In genomic region chr3:151283907-151284461, GRCh38 we compare ENCODE assay signal across 9 cellular contexts. TPM values are rescaled to one million over a fixed set of nuclear protein-coding genes. Genes with fewer than 3 reads are reported as not detected.
DNase-seq lines count a peak whose midpoint lies in the region; ATAC-seq and TF ChIP-seq lines count a peak whose summit lies in the region.
"Had no signal": no experiment of that assay in that cellular context is flagged by ENCODE, and none has a peak within 500 bp of the region (broad histone marks: within the 10 kb centered on the region; RNA-seq: fewer than 3 reads in every experiment).

No MANE protein-coding gene starts in this region.

- peak overlapping the region; percentile 3 for H3K4me3 Mint-ChIP-seq in T-helper 1 cell treated with Interleukin-12 subunit alpha and Interleukin-12 subunit beta and Interleukin-4 antibody, amounts not matched to agents 30 μg/mL and 1 μg/mL, for 36 hours
- H3K4me3 Mint-ChIP-seq: naive B cell had no signal

- no peak overlapping the region for H3K4me3 ChIP-seq in esophagus squamous epithelium
- H3K4me3 ChIP-seq in gastrocnemius medialis = no peak overlapping the region

- DNase-seq in HT-29 (ENCODE audit: low spot score) (peak; percentile 52), esophagus squamous epithelium (lab: John Stamatoyannopoulos, UW) (no peak), gastrocnemius medialis (no peak), OCI-M2 (lab: John Stamatoyannopoulos, UW; ENCODE audit: unreplicated experiment) (no peak), HuH-7.5 (ENCODE audit: low spot score) (no peak)
- DNase-seq in stimulated activated CD4-positive, alpha-beta T cell treated with anti-CD3 and anti-CD28 coated beads, Interleukin-4, amount 100 ng/mL, for 1 hour = no peak
- DNase-seq: naive B cell had no signal

- H3K27ac Mint-ChIP-seq in T-helper 1 cell treated with Interleukin-12 subunit alpha and Interleukin-12 subunit beta and Interleukin-4 antibody, amounts not matched to agents 30 μg/mL and 1 μg/mL, for 36 hours = peak overlapping the region; percentile 68

- H3K36me3 ChIP-seq in esophagus squamous epithelium = no peaks in the 10 kb centered on the region
- H3K36me3 ChIP-seq in gastrocnemius medialis = no peaks in the 10 kb centered on the region

- TF ChIP-seq POLR2A in esophagus squamous epithelium (IDR thresholded peaks at IDR 0.05) (no peak), gastrocnemius medialis (IDR thresholded peaks at IDR 0.05) (no peak)

- H3K27ac ChIP-seq in esophagus squamous epithelium (peak overlapping the region in 3 of 4 donors; percentile 26 to 64 (median 56)), gastrocnemius medialis (peak overlapping the region in 3 of 4 donors; percentile 14 to 26 (median 19))

- WGBS in esophagus squamous epithelium, 2 donors = 25 to 28% methylated on average over 5 of the region's 5 CpGs

- H3K27me3 ChIP-seq in esophagus squamous epithelium (no peaks in the 10 kb centered on the region), gastrocnemius medialis (no peaks in the 10 kb centered on the region)

- H3K9me3 ChIP-seq in esophagus squamous epithelium (no peaks in the 10 kb centered on the region), gastrocnemius medialis (no peaks in the 10 kb centered on the region)

- intact Hi-C loops in esophagus squamous epithelium (cut with DNase I) (loop anchor here (5.0 kb wide), 2 partner anchors 57 to 117 kb away; no protein-coding TSS in a partner anchor), gastrocnemius medialis (cut with DNase I; ENCODE audit: low total_unique reads) (loop anchor here (1.0 kb wide), 2 partner anchors 58 to 116 kb away; no protein-coding TSS in a partner anchor)

- H3K9me3 Mint-ChIP-seq in T-helper 1 cell treated with Interleukin-12 subunit alpha and Interleukin-12 subunit beta and Interleukin-4 antibody, amounts not matched to agents 30 μg/mL and 1 μg/mL, for 36 hours = no peaks in the 10 kb centered on the region
- H3K9me3 Mint-ChIP-seq: naive B cell had no signal

- peaks cover 4% of the 10 kb centered on the region for H3K27me3 Mint-ChIP-seq in T-helper 1 cell treated with Interleukin-12 subunit alpha and Interleukin-12 subunit beta and Interleukin-4 antibody, amounts not matched to agents 30 μg/mL and 1 μg/mL, for 36 hours (ENCODE audit: low read depth)
- H3K27me3 Mint-ChIP-seq: naive B cell had no signal

- peaks cover 38% of the 10 kb centered on the region for H3K4me1 Mint-ChIP-seq in T-helper 1 cell treated with Interleukin-12 subunit alpha and Interleukin-12 subunit beta and Interleukin-4 antibody, amounts not matched to agents 30 μg/mL and 1 μg/mL, for 36 hours (ENCODE audit: low read depth)

- H3K4me1 ChIP-seq in esophagus squamous epithelium (peaks cover 0 to 20% (median 9%) of the 10 kb centered on the region in 3 donors), gastrocnemius medialis (no peaks in the 10 kb centered on the region)

- TF ChIP-seq CTCF in esophagus squamous epithelium (IDR thresholded peaks at IDR 0.05) = no peak
- no peak for TF ChIP-seq CTCF in gastrocnemius medialis (IDR thresholded peaks at IDR 0.05 in 4 of 5, conservative IDR thresholded peaks at IDR 0.05 in 1 of 5)

- H3K36me3 Mint-ChIP-seq in T-helper 1 cell treated with Interleukin-12 subunit alpha and Interleukin-12 subunit beta and Interleukin-4 antibody, amounts not matched to agents 30 μg/mL and 1 μg/mL, for 36 hours (ENCODE audit: low read depth) = no peaks in the 10 kb centered on the region
- H3K36me3 Mint-ChIP-seq: naive B cell had no signal

- in situ Hi-C loops in gastrocnemius medialis (cut with MboI; ENCODE audit: low sequenced_read_pairs in 4 of 4) = loop anchor here in 2 of 4 donors (5.0 to 10.0 kb wide), 2 partner anchors 59 to 117 kb away; no protein-coding TSS in a partner anchor

- ATAC-seq in gastrocnemius medialis = no peak

RNA-seq across cellular contexts. Expression of gene P2RY14, which starts 5.6 kb away (rescaled TPM):
- total RNA-seq in HT-29 (2014; rRNA removed; shearing (Covaris generic)) = not detected in 2 replicates
- total RNA-seq in esophagus squamous epithelium (10 to 100 TPM in 1 of 4 donors, 1 to 10 TPM in 2, under 1 TPM in 1; 0.19 to 15.4 (median 3.2) TPM), gastrocnemius medialis (1 to 10 TPM; 3.3 to 5.2 (median 3.8) TPM)

RNA-seq across cellular contexts. Expression of gene GPR87, which starts 32.6 kb away (rescaled TPM):
- 1.8 and 2.6 TPM in 2 replicates for total RNA-seq in HT-29 (2014; rRNA removed; shearing (Covaris generic))
- total RNA-seq in esophagus squamous epithelium = 10 to 100 TPM; 37.8 to 55.1 (median 46.0) TPM
- total RNA-seq in gastrocnemius medialis = not detected

RNA-seq across cellular contexts. Expression of gene P2RY13, which starts 45.4 kb away (rescaled TPM):
- total RNA-seq in HT-29 (2014; rRNA removed; shearing (Covaris generic)) = not detected in 2 replicates
- total RNA-seq in esophagus squamous epithelium (1 to 10 TPM in 2 of 4 donors, under 1 TPM in 1, not detected in 1; 0.18 to 3.1 (median 1.2) TPM), gastrocnemius medialis (1 to 10 TPM in 1 of 4 donors, under 1 TPM in 3; 0.12 to 1.2 (median 0.30) TPM)
- total RNA-seq: T-helper 2 cell treated with Interferon-gamma antibody and Interleukin-4, amounts not matched to agents 100 ng/mL and 5 ng/mL, for 36 hours had no signal

Comparison
In these comparisons a context has a peak if more than half of its experiments do, and no peak if none do; other contexts are left out.
1. RNA of gene GPR87, which starts 32.6 kb away (total RNA-seq): 37.8 to 55.1 TPM in esophagus squamous epithelium; 1.8 to 2.6 TPM in HT-29 and not detected in gastrocnemius medialis; every median in the first group is over 10 times any median in the second.